ENCODE assay signal across 20 cellular contexts in the genomic region with DNA sequence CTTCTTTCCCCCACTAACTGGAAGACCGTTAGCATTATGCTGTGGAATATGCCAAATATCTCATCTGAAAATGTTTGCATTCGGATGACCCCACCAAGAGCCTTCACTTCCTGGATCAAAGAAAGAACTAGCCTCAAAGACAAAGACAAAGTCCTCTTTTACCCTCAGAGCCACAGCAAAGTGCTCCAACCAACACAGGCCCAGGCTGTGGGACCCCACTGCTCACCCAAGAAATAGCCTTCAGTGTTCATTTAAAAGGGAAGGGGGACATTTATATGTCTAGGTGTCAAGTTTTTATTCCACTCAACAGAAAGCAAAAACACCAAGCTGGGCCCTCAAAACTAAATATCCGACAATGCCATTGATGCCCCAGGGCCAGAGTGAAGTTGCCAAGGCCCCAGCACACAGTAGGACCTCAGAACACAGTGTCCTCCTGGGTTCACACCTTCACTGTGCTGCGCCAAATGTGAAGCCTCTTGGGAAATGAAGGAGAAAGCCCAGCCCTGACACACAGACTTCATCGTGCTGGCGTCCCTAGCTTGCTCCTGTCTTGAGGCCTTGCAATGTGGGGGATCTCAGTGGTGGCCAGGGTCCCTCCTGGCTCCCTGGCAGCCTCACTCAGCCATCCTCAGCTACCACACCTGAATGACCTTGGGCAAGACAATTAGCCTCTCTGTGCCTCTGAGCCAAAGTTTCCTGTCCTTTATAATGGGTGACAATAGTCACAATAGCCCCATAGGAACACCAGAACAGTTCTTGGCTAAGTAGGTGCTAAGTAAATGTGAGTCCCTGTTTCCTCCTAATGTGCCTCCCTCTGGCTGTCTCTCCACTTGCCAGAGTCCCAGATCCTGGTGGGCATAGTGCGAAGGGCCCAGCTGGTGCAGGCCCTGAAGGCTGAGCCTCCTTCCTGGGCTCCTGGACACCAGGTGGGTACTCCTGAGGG. TPM values are rescaled to one million over a fixed set of nuclear protein-coding genes. Genes with fewer than 3 reads are reported as not detected.
DNase-seq lines count a peak whose midpoint lies in the region; ATAC-seq, FAIRE-seq and TF ChIP-seq lines count a peak whose summit lies in the region.
"Had no signal": no experiment of that assay in that cellular context is flagged by ENCODE, and none has a peak within 500 bp of the region (broad histone marks: within the 10 kb centered on the region; RNA-seq: fewer than 3 reads in every experiment).

No MANE protein-coding gene starts in this region.

- H4K20me1 ChIP-seq in PC-9 (ENCODE audit: insufficient read depth), result no peaks in the 10 kb centered on the region

- CTCF ChIA-PET in activated CD8-positive, alpha-beta T cell treated with anti-CD3 and anti-CD28 coated beads, Interleukin-2, amount 10 ng/mL, durations not matched to agents 7 days and 5 days (lab: Charles Lee), result interaction anchor here (0.9 to 2.6 kb wide), 5 partner anchors 9 to 251 kb away, joined by 3 to 9 read pairs (median 5); no protein-coding TSS in a partner anchor
- CTCF ChIA-PET in activated CD8-positive, alpha-beta T cell treated with anti-CD3 and anti-CD28 coated beads for 36 hours (lab: Charles Lee), result interaction anchor here (0.5 to 4.5 kb wide), 13 partner anchors 8 to 266 kb away, joined by 3 to 29 read pairs (median 4); a partner anchor contains a TSS
- CTCF ChIA-PET in PC-9 (lab: Charles Lee), result interaction anchor here (0.6 to 1.0 kb wide), 3 partner anchors 45 to 307 kb away, joined by 4 to 7 read pairs (median 5); no protein-coding TSS in a partner anchor

- H3K9me3 Mint-ChIP-seq in activated CD8-positive, alpha-beta T cell treated with anti-CD3 and anti-CD28 coated beads, Interleukin-2, amount 10 ng/mL, durations not matched to agents 7 days and 5 days (ENCODE audit: insufficient read depth), result no peaks in the 10 kb centered on the region
- no peaks in the 10 kb centered on the region for H3K9me3 Mint-ChIP-seq in activated CD8-positive, alpha-beta T cell treated with anti-CD3 and anti-CD28 coated beads for 36 hours
- no peaks in the 10 kb centered on the region for H3K9me3 Mint-ChIP-seq in activated T-cell treated with anti-CD3 and anti-CD28 coated beads, Interleukin-2, amount 50 U/mL, for 24 hours
- H3K9me3 Mint-ChIP-seq: CD4-positive, alpha-beta memory T cell; IgD-negative memory B cell had no signal

- FAIRE-seq in kidney (lab: Jason Lieb, UNC), result no peak
- FAIRE-seq: A549, GM19239, HTR-8/SVneo had no signal

- H2AFZ ChIP-seq in PC-9, result no peak overlapping the region
- H2AFZ ChIP-seq: GM23248 had no signal

- H3K27me3 Mint-ChIP-seq in activated CD8-positive, alpha-beta T cell treated with anti-CD3 and anti-CD28 coated beads, Interleukin-2, amount 10 ng/mL, durations not matched to agents 7 days and 5 days (ENCODE audit: low read depth), result no peaks in the 10 kb centered on the region
- peaks cover 4% of the 10 kb centered on the region for H3K27me3 Mint-ChIP-seq in activated CD8-positive, alpha-beta T cell treated with anti-CD3 and anti-CD28 coated beads for 36 hours
- peaks cover 10% of the 10 kb centered on the region for H3K27me3 Mint-ChIP-seq in activated T-cell treated with anti-CD3 and anti-CD28 coated beads, Interleukin-2, amount 50 U/mL, for 24 hours

- no peaks in the 10 kb centered on the region for H3K9me2 ChIP-seq in PC-9 (ENCODE audit: insufficient read depth)

- H3K4me1 ChIP-seq in PC-9 (replicated peaks; ENCODE audit: insufficient read depth) (peaks cover 27% of the 10 kb centered on the region), kidney (ENCODE audit: control insufficient read depth in 1 of 2, insufficient read depth in 1 of 2, low read depth in 1 of 2, low read length in 2 of 2) (peaks cover 0 to 2% of the 10 kb centered on the region in 2 donors)

- no peak for DNase-seq in activated CD8-positive, alpha-beta T cell treated with anti-CD3 and anti-CD28 coated beads, Interleukin-2, amount 10 ng/mL, durations not matched to agents 7 days and 5 days
- DNase-seq in activated CD8-positive, alpha-beta T cell treated with anti-CD3 and anti-CD28 coated beads for 36 hours, result no peak
- DNase-seq in PC-9, result no peak
- DNase-seq in kidney, result no peak
- no peak for DNase-seq in dermis blood vessel endothelial cell
- no peak for DNase-seq in activated T-cell treated with anti-CD3 and anti-CD28 coated beads, Interleukin-2, amount 50 U/mL, for 24 hours
- no peak for DNase-seq in NCI-H1092 treated with DMSO at 0.1 percent for 48 hours (lab: John Stamatoyannopoulos, UW)
- DNase-seq: AML-193; CD4-positive, alpha-beta memory T cell; DMS79 treated with DMSO at 0.1 percent for 48 hours; GM23248; HCEC 1CT had no signal

- H3K4me2 ChIP-seq in PC-9, result 0 out of 2 replicates have a peak overlapping the region, but pooled peaks have one; percentile 46

- H3K27me3 ChIP-seq in PC-9 (ENCODE audit: insufficient read depth, low read depth), result no peaks in the 10 kb centered on the region

- no peak for ATAC-seq in activated CD8-positive, alpha-beta T cell treated with anti-CD3 and anti-CD28 coated beads, Interleukin-2, amount 10 ng/mL, durations not matched to agents 7 days and 5 days
- no peak for ATAC-seq in activated CD8-positive, alpha-beta T cell treated with anti-CD3 and anti-CD28 coated beads for 36 hours

- no peaks in the 10 kb centered on the region for H3K9me3 ChIP-seq in PC-9 (ENCODE audit: insufficient read depth, low read depth)
- no peaks in the 10 kb centered on the region for H3K9me3 ChIP-seq in kidney (ENCODE audit: control insufficient read depth in 1 of 2, low read length in 2 of 2)
- H3K9me3 ChIP-seq: A549 had no signal

- POLR2A ChIA-PET in activated CD8-positive, alpha-beta T cell treated with anti-CD3 and anti-CD28 coated beads, Interleukin-2, amount 10 ng/mL, durations not matched to agents 7 days and 5 days (lab: Charles Lee), result no interaction called here
- POLR2A ChIA-PET in activated CD8-positive, alpha-beta T cell treated with anti-CD3 and anti-CD28 coated beads for 36 hours (lab: Charles Lee), result no interaction called here
- POLR2A ChIA-PET in PC-9 (lab: Charles Lee; ENCODE audit: unreplicated experiment), result no interaction called here

- intact Hi-C loops in activated CD8-positive, alpha-beta T cell treated with anti-CD3 and anti-CD28 coated beads for 36 hours (cut with micrococcal nuclease), result loop anchor here (5.0 to 10.0 kb wide), 2 partner anchors 48 to 250 kb away; a partner anchor contains a TSS
- intact Hi-C loops in PC-9 (cut with micrococcal nuclease; ENCODE audit: unreplicated experiment), result no loop called here
- intact Hi-C loops in kidney (cut with DNase I), result loop anchor here (10.0 kb wide), 1 partner anchor 50 kb away; a partner anchor contains a TSS

- peak overlapping the region in 1 of 2 donors; percentile 12 for H3K9ac ChIP-seq in kidney (ENCODE audit: low read length in 2 of 2)
- H3K9ac ChIP-seq: GM23248 had no signal

- peak overlapping the region; percentile 29 for H3K27ac Mint-ChIP-seq in activated CD8-positive, alpha-beta T cell treated with anti-CD3 and anti-CD28 coated beads, Interleukin-2, amount 10 ng/mL, durations not matched to agents 7 days and 5 days
- H3K27ac Mint-ChIP-seq in activated CD8-positive, alpha-beta T cell treated with anti-CD3 and anti-CD28 coated beads for 36 hours, result no peak overlapping the region
- no peak overlapping the region for H3K27ac Mint-ChIP-seq in activated T-cell treated with anti-CD3 and anti-CD28 coated beads, Interleukin-2, amount 50 U/mL, for 24 hours
- H3K27ac Mint-ChIP-seq: CD14-positive monocyte, IgD-negative memory B cell had no signal

- H3K36me3 ChIP-seq in PC-9 (ENCODE audit: low read depth), result no peaks in the 10 kb centered on the region
- H3K36me3 ChIP-seq in kidney (ENCODE audit: control insufficient read depth in 1 of 2, insufficient read depth in 2 of 2, low read length in 2 of 2), result peaks cover 0 to 6% of the 10 kb centered on the region in 2 donors

- TF ChIP-seq CTCF in activated CD8-positive, alpha-beta T cell treated with anti-CD3 and anti-CD28 coated beads for 36 hours (IDR thresholded peaks at IDR 0.05), result no peak
- TF ChIP-seq CTCF in PC-9 (conservative IDR thresholded peaks at IDR 0.05) (no peak), kidney (IDR thresholded peaks at IDR 0.05; ENCODE audit: borderline replicate concordance, extremely low read depth, insufficient read depth) (no peak)

- H3K27ac ChIP-seq in PC-9, result peak overlapping the region; percentile 21
- peak overlapping the region; percentile 22 to 23 for H3K27ac ChIP-seq in kidney (ENCODE audit: low read depth in 2 of 2, low read length in 2 of 2)
- H3K27ac ChIP-seq: 22Rv1, GM23248 had no signal

- H3K4me3 Mint-ChIP-seq in activated CD8-positive, alpha-beta T cell treated with anti-CD3 and anti-CD28 coated beads, Interleukin-2, amount 10 ng/mL, durations not matched to agents 7 days and 5 days, result no peak overlapping the region
- H3K4me3 Mint-ChIP-seq in activated CD8-positive, alpha-beta T cell treated with anti-CD3 and anti-CD28 coated beads for 36 hours, result no peak overlapping the region
- H3K4me3 Mint-ChIP-seq in activated T-cell treated with anti-CD3 and anti-CD28 coated beads, Interleukin-2, amount 50 U/mL, for 24 hours, result no peak overlapping the region
- H3K4me3 Mint-ChIP-seq: CD14-positive monocyte had no signal

- H3K4me3 ChIP-seq in PC-9 (no peak overlapping the region), kidney (ENCODE audit: low read length in 2 of 2) (no peak overlapping the region)
- H3K4me3 ChIP-seq: A549, GM23248 had no signal

- no TSS peak for BruUV-seq in PC-9 (replicated peaks; lab: Mats Ljungman, UMichigan)

- no peaks in the 10 kb centered on the region for H3K36me3 Mint-ChIP-seq in activated CD8-positive, alpha-beta T cell treated with anti-CD3 and anti-CD28 coated beads, Interleukin-2, amount 10 ng/mL, durations not matched to agents 7 days and 5 days (ENCODE audit: low read depth)
- no peaks in the 10 kb centered on the region for H3K36me3 Mint-ChIP-seq in activated CD8-positive, alpha-beta T cell treated with anti-CD3 and anti-CD28 coated beads for 36 hours (ENCODE audit: low read depth)
- no peaks in the 10 kb centered on the region for H3K36me3 Mint-ChIP-seq in activated T-cell treated with anti-CD3 and anti-CD28 coated beads, Interleukin-2, amount 50 U/mL, for 24 hours (ENCODE audit: low read depth)
- H3K36me3 Mint-ChIP-seq: CD14-positive monocyte; CD4-positive, alpha-beta memory T cell; IgD-negative memory B cell had no signal

- peaks cover 16% of the 10 kb centered on the region for H3K4me1 Mint-ChIP-seq in activated CD8-positive, alpha-beta T cell treated with anti-CD3 and anti-CD28 coated beads, Interleukin-2, amount 10 ng/mL, durations not matched to agents 7 days and 5 days (ENCODE audit: low read depth)
- peaks cover 2% of the 10 kb centered on the region for H3K4me1 Mint-ChIP-seq in activated CD8-positive, alpha-beta T cell treated with anti-CD3 and anti-CD28 coated beads for 36 hours (ENCODE audit: low read depth)
- peaks cover 6% of the 10 kb centered on the region for H3K4me1 Mint-ChIP-seq in activated T-cell treated with anti-CD3 and anti-CD28 coated beads, Interleukin-2, amount 50 U/mL, for 24 hours (ENCODE audit: low read depth)

- no peaks in the 10 kb centered on the region for H3K79me2 ChIP-seq in PC-9 (ENCODE audit: low read depth)

- no peaks in the 10 kb centered on the region; the same call in 1 of the 2 replicates for H3F3A ChIP-seq in PC-9 (ENCODE audit: insufficient read depth, low read depth)

RNA-seq across cellular contexts. Expression of a gene that starts 11.3 kb away (rescaled TPM):
- not detected for total RNA-seq in activated CD8-positive, alpha-beta T cell treated with anti-CD3 and anti-CD28 coated beads, Interleukin-2, amount 10 ng/mL, durations not matched to agents 7 days and 5 days
- not detected for total RNA-seq in activated CD8-positive, alpha-beta T cell treated with anti-CD3 and anti-CD28 coated beads for 36 hours
- total RNA-seq in PC-9 (2021) (1.1 and 1.9 TPM in 2 replicates), kidney (60.6 TPM), dermis blood vessel endothelial cell (0.34 TPM in 1 of 2 replicates, not detected in the other)
- 519 TPM for polyA plus RNA-seq in kidney (ENCODE audit: insufficient read depth, low read depth, low replicate concordance)
- total RNA-seq: CD4-positive, alpha-beta memory T cell; GM23248; H4 had no signal
- polyA plus RNA-seq: CD14-positive monocyte; CD4-positive, alpha-beta memory T cell; GM23248; IgD-negative memory B cell had no signal

RNA-seq across cellular contexts. Expression of a gene that starts 18.6 kb away (rescaled TPM):
- 1 to 10 TPM; 6.0 to 6.1 TPM for total RNA-seq in activated CD8-positive, alpha-beta T cell treated with anti-CD3 and anti-CD28 coated beads, Interleukin-2, amount 10 ng/mL, durations not matched to agents 7 days and 5 days
- under 1 TPM; 0.70 to 0.87 TPM for total RNA-seq in activated CD8-positive, alpha-beta T cell treated with anti-CD3 and anti-CD28 coated beads for 36 hours
- total RNA-seq in PC-9 (2021), result 7.4 and 12.3 TPM in 2 replicates
- total RNA-seq in kidney, result 5.0 TPM
- polyA plus RNA-seq in kidney (ENCODE audit: insufficient read depth, low read depth, low replicate concordance), result 12.0 TPM
- total RNA-seq in dermis blood vessel endothelial cell, result not detected in 2 replicates
- total RNA-seq: CD4-positive, alpha-beta memory T cell had no signal
- polyA plus RNA-seq: CD14-positive monocyte, IgD-negative memory B cell had no signal

RNA-seq across cellular contexts. Expression of a gene that starts 33.0 kb away (rescaled TPM):
- total RNA-seq in activated CD8-positive, alpha-beta T cell treated with anti-CD3 and anti-CD28 coated beads, Interleukin-2, amount 10 ng/mL, durations not matched to agents 7 days and 5 days, result not detected
- not detected for total RNA-seq in activated CD8-positive, alpha-beta T cell treated with anti-CD3 and anti-CD28 coated beads for 36 hours
- 1.0 and 1.1 TPM in 2 replicates for total RNA-seq in PC-9 (2021)
- 7.8 TPM for total RNA-seq in kidney
- polyA plus RNA-seq in kidney (ENCODE audit: insufficient read depth, low read depth, low replicate concordance), result 187 TPM
- total RNA-seq in dermis blood vessel endothelial cell, result not detected in 2 replicates
- total RNA-seq: CD4-positive, alpha-beta memory T cell; GM23248; H4 had no signal
- polyA plus RNA-seq: CD14-positive monocyte; CD4-positive, alpha-beta memory T cell; GM23248; IgD-negative memory B cell had no signal

RNA-seq across cellular contexts. Expression of a gene that starts 37.0 kb away (rescaled TPM):
- total RNA-seq in activated CD8-positive, alpha-beta T cell treated with anti-CD3 and anti-CD28 coated beads, Interleukin-2, amount 10 ng/mL, durations not matched to agents 7 days and 5 days, result not detected
- not detected for total RNA-seq in activated CD8-positive, alpha-beta T cell treated with anti-CD3 and anti-CD28 coated beads for 36 hours
- total RNA-seq in PC-9 (2021) (not detected in 2 replicates), kidney (29.1 TPM), dermis blood vessel endothelial cell (not detected in 2 replicates)
- 17.0 TPM for polyA plus RNA-seq in kidney (ENCODE audit: insufficient read depth, low read depth, low replicate concordance)
- total RNA-seq: CD4-positive, alpha-beta memory T cell; H4 had no signal
- polyA plus RNA-seq: A549; CD14-positive monocyte; CD4-positive, alpha-beta memory T cell; IgD-negative memory B cell had no signal

RNA-seq across cellular contexts. Expression of a gene that starts 50.8 kb away (rescaled TPM):
- not detected for total RNA-seq in activated CD8-positive, alpha-beta T cell treated with anti-CD3 and anti-CD28 coated beads, Interleukin-2, amount 10 ng/mL, durations not matched to agents 7 days and 5 days
- not detected for total RNA-seq in activated CD8-positive, alpha-beta T cell treated with anti-CD3 and anti-CD28 coated beads for 36 hours
- total RNA-seq in PC-9 (2021) (not detected in 2 replicates), kidney (0.22 TPM), dermis blood vessel endothelial cell (0.28 and 0.51 TPM in 2 replicates)
- polyA plus RNA-seq in kidney (ENCODE audit: insufficient read depth, low read depth, low replicate concordance), result 4.0 TPM
- total RNA-seq: CD4-positive, alpha-beta memory T cell; GM23248; H4 had no signal
- polyA plus RNA-seq: A549; BJ; CD14-positive monocyte; CD4-positive, alpha-beta memory T cell; GM23248; IgD-negative memory B cell had no signal

Comparison
In these comparisons a context has a peak if more than half of its experiments do, and no peak if none do; other contexts are left out.
1. RNA of a gene that starts 11.3 kb away (total RNA-seq): 60.6 TPM in kidney (single experiment); 1.1 to 1.9 TPM in PC-9, 0.34 TPM in dermis blood vessel endothelial cell, not detected in activated CD8-positive, alpha-beta T cell treated with anti-CD3 and anti-CD28 coated beads for 36 hours and not detected in activated CD8-positive, alpha-beta T cell treated with anti-CD3 and anti-CD28 coated beads, Interleukin-2, amount 10 ng/mL, durations not matched to agents 7 days and 5 days; every median in the first group is over 10 times any median in the second.